8 cellular contexts compared by ENCODE assay signal in genomic region chr18:10525563-10526210, GRCh38. TPM values are rescaled to one million over a fixed set of nuclear protein-coding genes. Genes with fewer than 3 reads are reported as not detected.
DNase-seq lines count a peak whose midpoint lies in the region; ATAC-seq, FAIRE-seq and TF ChIP-seq lines count a peak whose summit lies in the region.

TSS of gene NAPG (plus strand) at chr18:10526027. CDS start at chr18:10526103, 76 bp downstream.

- peak within 1 kb of the TSS; percentile 86 to 94 (median 94) for H3K4me3 ChIP-seq in pancreas
- peak within 1 kb of the TSS; percentile 70 to 94 for H3K4me3 ChIP-seq in tibial artery

- 1% methylated on average over 38 of the region's 38 CpGs for WGBS in pancreas, 2 donors

- peak; percentile 83 for FAIRE-seq in pancreas (lab: Jason Lieb, UNC)

- ATAC-seq in HG02642 (IDR thresholded peaks at IDR 0.05; ENCODE audit: poor library complexity, unreplicated experiment) (peak; percentile 88), Right ventricle myocardium superior (ENCODE audit: poor library complexity) (peak; percentile 96), pancreas (peak; percentile 92 to 94 (median 94))

- no peak for TF ChIP-seq CTCF in pancreas (IDR thresholded peaks at IDR 0.05)
- peak in 1 of 2 experiments; percentile 14 for TF ChIP-seq CTCF in tibial artery (IDR thresholded peaks at IDR 0.05)

- H3K27ac ChIP-seq in pancreas (peak within 1 kb of the TSS; percentile 87 to 93 (median 90)), tibial artery (peak within 1 kb of the TSS; percentile 89 to 95)

- H3K4me1 ChIP-seq in pancreas (peaks cover 6 to 12% (median 7%) of the 10 kb centered on the region in 3 donors), tibial artery (peaks cover 0 to 40% (median 19%) of the 10 kb centered on the region in 4 donors)

- peak; percentile 48 for TF ChIP-seq POLR2A in GM10847 (IDR thresholded peaks at IDR 0.05; ENCODE audit: extremely low read depth, insufficient read length)

- no peaks in the 10 kb centered on the region for H3K9me3 ChIP-seq in pancreas
- H3K9me3 ChIP-seq in tibial artery, result no peaks in the 10 kb centered on the region

- H3K36me3 ChIP-seq in pancreas (no peaks in the 10 kb centered on the region), tibial artery (no peaks in the 10 kb centered on the region)

- DNase-seq in NCI-H1105 treated with DMSO at 0.1 percent for 48 hours (lab: John Stamatoyannopoulos, UW) (peak; percentile 75), SW 1271 (lab: John Stamatoyannopoulos, UW) (peak; percentile 37 to 80), Right ventricle myocardium superior (peak; percentile 95), pancreas (peak; percentile 86 to 96 (median 92)), tibial artery (peak; percentile 84 to 95)
- DNase-seq in activated naive CD8-positive, alpha-beta T cell treated with anti-CD3 and anti-CD28 coated beads, Interleukin-2, amount 50 U/mL, for 16 hours (ENCODE audit: low read depth, low spot score), result peak; percentile 74

- intact Hi-C loops in Right ventricle myocardium superior (cut with DNase I), result no loop called here
- intact Hi-C loops in pancreas (cut with DNase I), result no loop called here
- intact Hi-C loops in tibial artery (cut with DNase I; ENCODE audit: low total_unique reads), result loop anchor here (10.0 kb wide), 1 partner anchor 521 kb away; no protein-coding TSS in a partner anchor

- no peaks in the 10 kb centered on the region for H3K27me3 ChIP-seq in pancreas
- H3K27me3 ChIP-seq in tibial artery, result no peaks in the 10 kb centered on the region

RNA-seq across cellular contexts. Expression of gene NAPG, which starts in this region (rescaled TPM):
- total RNA-seq in Right ventricle myocardium superior (25.8 TPM), pancreas (10 to 100 TPM; 12.8 to 21.2 (median 17.0) TPM)
- 10 to 100 TPM in 1 of 2 donors, 1 to 10 TPM in 1; 7.1 to 11.1 TPM for polyA plus RNA-seq in pancreas

Comparison
In these comparisons a context has a peak if more than half of its experiments do, and no peak if none do; other contexts are left out.
1. Peak in every context shown above with its lines: DNase-seq, ATAC-seq, H3K4me3 ChIP-seq and H3K27ac ChIP-seq.